8 cellular contexts compared by ENCODE assay signal in genomic region chr4:80215449-80216052, GRCh38. TPM values are rescaled to one million over a fixed set of nuclear protein-coding genes. Genes with fewer than 3 reads are reported as not detected.
DNase-seq lines count a peak whose midpoint lies in the region; ATAC-seq and TF ChIP-seq lines count a peak whose summit lies in the region.

No MANE protein-coding gene starts in this region.

- TF ChIP-seq CTCF in GM06990 (IDR thresholded peaks at IDR 0.05; ENCODE audit: insufficient read depth, low read length, poor library complexity, severe bottlenecking) = peak; percentile 42
- TF ChIP-seq CTCF in gastroesophageal sphincter (IDR thresholded peaks at IDR 0.05) = peak; percentile 71 to 74 (median 72)
- peak; percentile 65 to 66 for TF ChIP-seq CTCF in tibial artery (IDR thresholded peaks at IDR 0.05)

- H3K36me3 ChIP-seq in GM06990 (ENCODE audit: control insufficient read depth, insufficient read depth, low read length) (no peaks in the 10 kb centered on the region), gastroesophageal sphincter (no peaks in the 10 kb centered on the region), tibial artery (no peaks in the 10 kb centered on the region)

- intact Hi-C loops in tibial artery (cut with DNase I; ENCODE audit: low total_unique reads) = no loop called here

- H3K27me3 ChIP-seq in GM06990 (replicated peaks; ENCODE audit: control insufficient read depth, insufficient read depth, low read length) (no peaks in the 10 kb centered on the region; the same call in 1 of the 2 replicates), gastroesophageal sphincter (no peaks in the 10 kb centered on the region), tibial artery (peaks cover 0 to 27% of the 10 kb centered on the region in 2 donors)

- DNase-seq in GM06990 (ENCODE audit: extremely low read depth, insufficient read length) (no peak), Kasumi-1 (lab: John Stamatoyannopoulos, UW) (peak; percentile 82 to 86), tibial artery (no peak), retina (no peak), NCI-H128 (lab: John Stamatoyannopoulos, UW; ENCODE audit: unreplicated experiment) (no peak)

- TF ChIP-seq POLR2A in gastroesophageal sphincter (IDR thresholded peaks at IDR 0.05) = no peak

- no peak for TF ChIP-seq EP300 in gastroesophageal sphincter (IDR thresholded peaks at IDR 0.05)

- H3K9me3 ChIP-seq in gastroesophageal sphincter = no peaks in the 10 kb centered on the region
- H3K9me3 ChIP-seq in tibial artery = no peaks in the 10 kb centered on the region

- peak overlapping the region in 3 of 4 donors; percentile 25 to 50 (median 48) for H3K27ac ChIP-seq in gastroesophageal sphincter
- H3K27ac ChIP-seq in tibial artery = no peak overlapping the region

- no peak overlapping the region for H3K4me3 ChIP-seq in GM06990 (replicated peaks; ENCODE audit: low read depth, low read length)
- H3K4me3 ChIP-seq in gastroesophageal sphincter = no peak overlapping the region
- H3K4me3 ChIP-seq in tibial artery = no peak overlapping the region

- peak; percentile 44; the same call in 2 of the 3 replicates for ATAC-seq in SK-N-SH treated with all-trans-retinoic acid at 6 μM for 48 hours
- ATAC-seq in gastroesophageal sphincter = no peak
- no peak for ATAC-seq in GM19452 (IDR thresholded peaks at IDR 0.05; ENCODE audit: unreplicated experiment)

- 4 to 6% methylated on average over 5 of the region's 5 CpGs for WGBS in gastroesophageal sphincter (ENCODE audit: low coverage in 1 of 2), 2 donors

- H3K4me1 ChIP-seq in gastroesophageal sphincter = peaks cover 0 to 26% (median 3%) of the 10 kb centered on the region in 3 donors
- no peaks in the 10 kb centered on the region for H3K4me1 ChIP-seq in tibial artery

TF ChIP-seq in SK-N-SH treated with all-trans-retinoic acid at 6 μM for 48 hours, 23 proteins besides CTCF, POLR2A, EP300 and RAD21:
- TF ChIP-seq SNAI2 (CRISPR knock-in tag; IDR thresholded peaks at IDR 0.05) (no peak), PATZ1 (CRISPR knock-in tag; IDR thresholded peaks at IDR 0.05; ENCODE audit: borderline replicate concordance) (no peak), PPARA (CRISPR knock-in tag; IDR thresholded peaks at IDR 0.05; ENCODE audit: borderline replicate concordance) (no peak), ZC3H10 (CRISPR knock-in tag; IDR thresholded peaks at IDR 0.05) (no peak), POU6F1 (CRISPR knock-in tag; IDR thresholded peaks at IDR 0.05; ENCODE audit: borderline replicate concordance, low read depth) (no peak), GLIS3 (CRISPR knock-in tag; IDR thresholded peaks at IDR 0.05) (no peak), ZFP30 (CRISPR knock-in tag; IDR thresholded peaks at IDR 0.05) (no peak), ESRRG (CRISPR knock-in tag; IDR thresholded peaks at IDR 0.05) (no peak), CSDC2 (CRISPR knock-in tag; IDR thresholded peaks at IDR 0.05) (no peak), ARNTL (CRISPR knock-in tag; IDR thresholded peaks at IDR 0.05; ENCODE audit: borderline replicate concordance, low read depth) (no peak), CSRNP3 (CRISPR knock-in tag; IDR thresholded peaks at IDR 0.05) (no peak), TOX (CRISPR knock-in tag; IDR thresholded peaks at IDR 0.05; ENCODE audit: borderline replicate concordance) (no peak), TSHZ2 (CRISPR knock-in tag; IDR thresholded peaks at IDR 0.05) (no peak), ZNF70 (CRISPR knock-in tag; IDR thresholded peaks at IDR 0.05) (no peak), ZNF565 (CRISPR knock-in tag; conservative IDR thresholded peaks at IDR 0.05; ENCODE audit: low read depth) (no peak), TCF4 (CRISPR knock-in tag; IDR thresholded peaks at IDR 0.05; ENCODE audit: borderline replicate concordance) (no peak), ZNF8 (CRISPR knock-in tag; IDR thresholded peaks at IDR 0.05) (no peak), BACH2 (CRISPR knock-in tag; IDR thresholded peaks at IDR 0.05; ENCODE audit: borderline replicate concordance) (no peak)

RNA-seq across cellular contexts. Expression of gene PRDM8, which starts 18.2 kb away (rescaled TPM):
- total RNA-seq in gastroesophageal sphincter = 10 to 100 TPM; 31.2 to 43.6 (median 36.9) TPM

RNA-seq across cellular contexts. Expression of gene FGF5, which starts 50.9 kb away (rescaled TPM):
- 1 to 10 TPM; 1.2 to 2.4 (median 2.0) TPM for total RNA-seq in gastroesophageal sphincter

Comparison
In these comparisons a context has a peak if more than half of its experiments do, and no peak if none do; other contexts are left out.
1. DNase-seq: peak in Kasumi-1 (2 of 2); none in GM06990 (single experiment), tibial artery (0 of 2), retina (single experiment) and NCI-H128 (single experiment).
2. H3K27ac ChIP-seq: peak in gastroesophageal sphincter (3 of 4); none in tibial artery (0 of 2).
3. Peak in every context shown above with its lines, with median percentiles within 50 percentile points of each other: CTCF ChIP-seq.